Comparison of ENCODE assay signal across 8 cellular contexts in genomic region chr11:65524747-65525658, GRCh38. TPM values are rescaled to one million over a fixed set of nuclear protein-coding genes. Genes with fewer than 3 reads are reported as not detected.
DNase-seq lines count a peak whose midpoint lies in the region; ATAC-seq and TF ChIP-seq lines count a peak whose summit lies in the region.

Gene SCYL1, plus strand, starts transcription at chr11:65525083. Its CDS starts 71 bp downstream, at chr11:65525154.

- H3K4me3 ChIP-seq in GM12864 (ENCODE audit: low read depth, low read length), result peak within 1 kb of the TSS; percentile 94
- peak within 1 kb of the TSS; percentile 97 to 98 for H3K4me3 ChIP-seq in mesenchymal stem cell (ENCODE audit: insufficient read depth in 1 of 2, low read depth in 1 of 2, low read length in 2 of 2)

- peak within 1 kb of the TSS; percentile 77 to 80 for H3K4me3 Mint-ChIP-seq in effector memory CD8-positive, alpha-beta T cell

- H3K4me1 Mint-ChIP-seq in effector memory CD8-positive, alpha-beta T cell (ENCODE audit: low read depth in 2 of 2), result peaks cover 24 to 27% of the 10 kb centered on the region in 2 donors

- POLR2A ChIA-PET in activated CD8-positive, alpha-beta memory T cell treated with anti-CD3 and anti-CD28 coated beads for 36 hours (lab: Charles Lee), result interaction anchor here (0.7 to 2.9 kb wide), 7 partner anchors 13 to 336 kb away, joined by 3 to 10 read pairs (median 3); partner anchors contain the start of genes MALAT1 and SIPA1

- H3K27me3 ChIP-seq in mesenchymal stem cell (ENCODE audit: control insufficient read depth in 1 of 2, insufficient read depth in 1 of 2, low read length in 2 of 2), result no peaks in the 10 kb centered on the region

- peak within 1 kb of the TSS; percentile 98 for H3K9ac ChIP-seq in mesenchymal stem cell (ENCODE audit: low read length)

- H3K18ac ChIP-seq in mesenchymal stem cell (ENCODE audit: low read depth in 1 of 2, low read length in 2 of 2), result peak within 1 kb of the TSS; percentile 60 to 99

- H2AK5ac ChIP-seq in mesenchymal stem cell (ENCODE audit: low read length, severe bottlenecking), result peak within 1 kb of the TSS; percentile 57

- H3K9me3 Mint-ChIP-seq in effector memory CD8-positive, alpha-beta T cell, result no peaks in the 10 kb centered on the region

- peak within 1 kb of the TSS; percentile 14 to 95 for H2BK12ac ChIP-seq in mesenchymal stem cell (ENCODE audit: low read length in 2 of 2)

- peak within 1 kb of the TSS; percentile 80 for H2BK120ac ChIP-seq in mesenchymal stem cell (ENCODE audit: low read depth, low read length)

- H3K27me3 Mint-ChIP-seq in effector memory CD8-positive, alpha-beta T cell, result no peaks in the 10 kb centered on the region

- peak within 1 kb of the TSS; percentile 73 for H2BK15ac ChIP-seq in mesenchymal stem cell (ENCODE audit: low read depth, poor library complexity, severe bottlenecking)

- H4K91ac ChIP-seq in mesenchymal stem cell (ENCODE audit: low read length), result peak within 1 kb of the TSS; percentile 97

- ATAC-seq in HG02678 (IDR thresholded peaks at IDR 0.05; ENCODE audit: unreplicated experiment), result peak; percentile 66
- peak; percentile 92 for ATAC-seq in effector memory CD8-positive, alpha-beta T cell (replicated peaks)

- H4K8ac ChIP-seq in mesenchymal stem cell (ENCODE audit: low read length), result peak within 1 kb of the TSS; percentile 59

- DNase-seq in GM12864 (ENCODE audit: low read depth) (no peak), NCI-H748 (lab: John Stamatoyannopoulos, UW; ENCODE audit: unreplicated experiment) (peak; percentile 77), mesenchymal stem cell (peak; percentile 74), DMS153 (lab: John Stamatoyannopoulos, UW) (no peak)
- peak; percentile 69 to 78 (median 76) for DNase-seq in effector memory CD8-positive, alpha-beta T cell
- peak; percentile 58 for DNase-seq in stimulated activated CD8-positive, alpha-beta memory T cell treated with anti-CD3 and anti-CD28 coated beads, Interleukin-12 subunit alpha, Interleukin-12 subunit beta, amount 100 ng/mL, for 24 hours (ENCODE audit: extremely low read depth)

- peak within 1 kb of the TSS; percentile 57 for H2AFZ ChIP-seq in mesenchymal stem cell (ENCODE audit: low read depth, low read length)

- no peaks in the 10 kb centered on the region for H3K9me3 ChIP-seq in mesenchymal stem cell (ENCODE audit: control insufficient read depth, low read length)

- peaks cover 9% of the 10 kb centered on the region for H3K36me3 Mint-ChIP-seq in effector memory CD8-positive, alpha-beta T cell (ENCODE audit: insufficient read depth)

- peaks cover 37% of the 10 kb centered on the region for H3K4me1 ChIP-seq in mesenchymal stem cell (ENCODE audit: control insufficient read depth, insufficient read depth, low read depth, low read length)

- H3K27ac ChIP-seq in mesenchymal stem cell (ENCODE audit: low read length, poor library complexity, severe bottlenecking), result peak within 1 kb of the TSS; percentile 10

- H2BK5ac ChIP-seq in mesenchymal stem cell (ENCODE audit: low read depth, low read length, poor library complexity, severe bottlenecking), result peak within 1 kb of the TSS; percentile 93

- H3K27ac Mint-ChIP-seq in effector memory CD8-positive, alpha-beta T cell, result peak within 1 kb of the TSS; percentile 73 to 83

- under 1% methylated on average over 62 of the region's 87 CpGs for WGBS in mesenchymal stem cell

- peak within 1 kb of the TSS; percentile 95 to 98 for H3K4ac ChIP-seq in mesenchymal stem cell (ENCODE audit: low read depth in 1 of 2, low read length in 2 of 2)

- peak within 1 kb of the TSS in 1 of 2 experiments; percentile 93 for H3K14ac ChIP-seq in mesenchymal stem cell (ENCODE audit: low read length in 2 of 2)

- peak within 1 kb of the TSS; percentile 88 for H3K4me2 ChIP-seq in mesenchymal stem cell (ENCODE audit: low read length, poor library complexity, severe bottlenecking)

- TF ChIP-seq CTCF in GM12864 (IDR thresholded peaks at IDR 0.05; ENCODE audit: low read depth, low read length, missing control alignments), result no peak

- peaks cover 23% of the 10 kb centered on the region for H3K79me1 ChIP-seq in mesenchymal stem cell (replicated peaks; ENCODE audit: low read length, poor library complexity, severe bottlenecking)

- H3K36me3 ChIP-seq in mesenchymal stem cell (ENCODE audit: control insufficient read depth in 1 of 2, insufficient read depth in 2 of 2, low read depth in 1 of 2, low read length in 2 of 2), result peaks cover 36% of the 10 kb centered on the region in 2 experiments

- CTCF ChIA-PET in activated CD8-positive, alpha-beta memory T cell treated with anti-CD3 and anti-CD28 coated beads for 36 hours (lab: Charles Lee), result interaction anchor here (0.6 to 4.0 kb wide), 8 partner anchors 14 to 265 kb away, joined by 3 to 29 read pairs (median 4); no protein-coding TSS in a partner anchor

- H3K23ac ChIP-seq in mesenchymal stem cell (ENCODE audit: low read length in 2 of 2), result peak within 1 kb of the TSS; percentile 72 to 73

RNA-seq across cellular contexts. Expression of gene SCYL1, which starts in this region (rescaled TPM):
- 10 to 100 TPM; 83.7 to 87.8 TPM for total RNA-seq in activated CD8-positive, alpha-beta memory T cell treated with anti-CD3 and anti-CD28 coated beads for 36 hours
- 114 TPM for polyA plus RNA-seq in mesenchymal stem cell (2013, experiment 1 of 2)
- polyA plus RNA-seq in mesenchymal stem cell (2013, experiment 2 of 2), result 115 TPM

Comparison
In these comparisons a context has a peak if more than half of its experiments do, and no peak if none do; other contexts are left out.
1. DNase-seq: peak in NCI-H748 (single experiment), effector memory CD8-positive, alpha-beta T cell (3 of 3), mesenchymal stem cell (single experiment) and stimulated activated CD8-positive, alpha-beta memory T cell treated with anti-CD3 and anti-CD28 coated beads, Interleukin-12 subunit alpha, Interleukin-12 subunit beta, amount 100 ng/mL, for 24 hours (single experiment); none in GM12864 (single experiment) and DMS153 (single experiment).